Comparison of ENCODE assay signal across 21 cellular contexts in genomic region chr3:50304601-50305000, GRCh38. TPM values are rescaled to one million over a fixed set of nuclear protein-coding genes. Genes with fewer than 3 reads are reported as not detected.
DNase-seq lines count a peak whose midpoint lies in the region; ATAC-seq, FAIRE-seq and TF ChIP-seq lines count a peak whose summit lies in the region.
"Had no signal": no experiment of that assay in that cellular context is flagged by ENCODE, and none has a peak within 500 bp of the region (broad histone marks: within the 10 kb centered on the region; RNA-seq: fewer than 3 reads in every experiment).

No MANE protein-coding gene starts in this region.

- no peaks in the 10 kb centered on the region for H3K9me1 ChIP-seq in K562 (ENCODE audit: control insufficient read depth, insufficient read depth, low read length)

- ATAC-seq in K562 = no peak
- ATAC-seq: left cardiac atrium; natural killer cell treated with Interleukin-12 subunit alpha and Interleukin-12 subunit beta and Interleukin-15 and Interleukin-18, amount 100 ng/mL, for 72 hours had no signal

- peak overlapping the region; percentile 29 for H3K27ac Mint-ChIP-seq in activated T-cell treated with anti-CD3 and anti-CD28 coated beads, Interleukin-2, amount 50 U/mL, for 24 hours
- no peak overlapping the region for H3K27ac Mint-ChIP-seq in neural crest cell (ENCODE audit: unreplicated experiment)
- H3K27ac Mint-ChIP-seq in activated naive CD4-positive, alpha-beta T cell treated with anti-CD3 and anti-CD28 coated beads, Interleukin-2, amount 10 ng/mL, durations not matched to agents 7 days and 5 days = no peak overlapping the region
- H3K27ac Mint-ChIP-seq: mesothelial cell of epicardium; natural killer cell treated with Interleukin-12 subunit alpha and Interleukin-12 subunit beta and Interleukin-15 and Interleukin-18, amount 100 ng/mL, for 72 hours had no signal

- no peaks in the 10 kb centered on the region for H3K9me3 Mint-ChIP-seq in activated T-cell treated with anti-CD3 and anti-CD28 coated beads, Interleukin-2, amount 50 U/mL, for 24 hours
- H3K9me3 Mint-ChIP-seq in neural crest cell = no peaks in the 10 kb centered on the region
- H3K9me3 Mint-ChIP-seq in activated naive CD4-positive, alpha-beta T cell treated with anti-CD3 and anti-CD28 coated beads, Interleukin-2, amount 10 ng/mL, durations not matched to agents 7 days and 5 days = no peaks in the 10 kb centered on the region
- H3K9me3 Mint-ChIP-seq: mesothelial cell of epicardium; natural killer cell treated with Interleukin-12 subunit alpha and Interleukin-12 subunit beta and Interleukin-15 and Interleukin-18, amount 100 ng/mL, for 72 hours had no signal

- no peak overlapping the region for H2AFZ ChIP-seq in K562 (ENCODE audit: low read depth, low read length)

- peaks cover 30% of the 10 kb centered on the region for H3K79me2 ChIP-seq in K562 (ENCODE audit: control insufficient read depth, insufficient read depth, low read length)

- H3K9ac ChIP-seq in K562 (ENCODE audit: insufficient read depth in 1 of 2, low read depth in 2 of 2, low read length in 2 of 2) = peak overlapping the region in 1 of 2 experiments; percentile 71; a peak in 2 of 4 replicates

- no peak overlapping the region for H3K4me2 ChIP-seq in K562 (ENCODE audit: insufficient read depth, low read length)

- peak overlapping the region; percentile 24; the same call in 1 of the 3 replicates for H3K27ac ChIP-seq in K562 (ENCODE audit: extremely low read depth, low read depth, low read length)
- H3K27ac ChIP-seq: breast epithelium, C4-2B, HL-60, prostate gland had no signal

- TF ChIP-seq EP300 in K562 (IDR thresholded peaks at IDR 0.05; ENCODE audit: low read length) = no peak

- no peaks in the 10 kb centered on the region for H3K27me3 ChIP-seq in K562 (ENCODE audit: control insufficient read depth in 2 of 2, insufficient read depth in 2 of 2, low read length in 2 of 2)
- H3K27me3 ChIP-seq: breast epithelium had no signal

- no peaks in the 10 kb centered on the region for H4K20me1 ChIP-seq in K562 (replicated peaks; ENCODE audit: control insufficient read depth, insufficient read depth, low read length)

- H3K9me3 ChIP-seq in K562 (replicated peaks; ENCODE audit: control insufficient read depth, insufficient read depth, low read depth, low read length) = no peaks in the 10 kb centered on the region
- H3K9me3 ChIP-seq: prostate gland had no signal

- peaks cover 21% of the 10 kb centered on the region for H3K4me1 Mint-ChIP-seq in activated T-cell treated with anti-CD3 and anti-CD28 coated beads, Interleukin-2, amount 50 U/mL, for 24 hours (ENCODE audit: low read depth)
- peaks cover 17% of the 10 kb centered on the region for H3K4me1 Mint-ChIP-seq in neural crest cell
- peaks cover 18% of the 10 kb centered on the region for H3K4me1 Mint-ChIP-seq in activated naive CD4-positive, alpha-beta T cell treated with anti-CD3 and anti-CD28 coated beads, Interleukin-2, amount 10 ng/mL, durations not matched to agents 7 days and 5 days

- in situ Hi-C loops in K562 (cut with MboI) = no loop called here

- POLR2A ChIA-PET in K562 (lab: Yijun Ruan, JAX) = no interaction called here

- no peak overlapping the region for H3K4me3 ChIP-seq in K562
- H3K4me3 ChIP-seq in lower leg skin (ENCODE audit: low read depth, poor library complexity, severe bottlenecking) = no peak overlapping the region
- H3K4me3 ChIP-seq: breast epithelium, prostate gland had no signal

- peaks cover 8% of the 10 kb centered on the region; the same call in 2 of the 3 replicates for H3K36me3 ChIP-seq in K562 (ENCODE audit: control insufficient read depth, insufficient read depth, low read length)
- H3K36me3 ChIP-seq: breast epithelium, prostate gland had no signal

- TF ChIP-seq POLR2A in K562 (conservative IDR thresholded peaks at IDR 0.05) (no peak), lower leg skin (IDR thresholded peaks at IDR 0.05) (no peak)

- peaks cover 20 to 37% of the 10 kb centered on the region in 2 experiments; a peak in 4 of 5 replicates for H3K4me1 ChIP-seq in K562 (replicated peaks in 1 of 2; ENCODE audit: control insufficient read depth in 2 of 2, insufficient read depth in 2 of 2, low read length in 2 of 2)
- H3K4me1 ChIP-seq: prostate gland had no signal

- intact Hi-C loops in K562 (cut with micrococcal nuclease) (no loop called here), lower leg skin (cut with DNase I; ENCODE audit: low total_unique reads) (no loop called here)

- no peak overlapping the region for H3K4me3 Mint-ChIP-seq in activated T-cell treated with anti-CD3 and anti-CD28 coated beads, Interleukin-2, amount 50 U/mL, for 24 hours
- peak overlapping the region; percentile 72 for H3K4me3 Mint-ChIP-seq in neural crest cell
- H3K4me3 Mint-ChIP-seq in activated naive CD4-positive, alpha-beta T cell treated with anti-CD3 and anti-CD28 coated beads, Interleukin-2, amount 10 ng/mL, durations not matched to agents 7 days and 5 days = no peak overlapping the region
- H3K4me3 Mint-ChIP-seq: mesothelial cell of epicardium; natural killer cell treated with Interleukin-12 subunit alpha and Interleukin-12 subunit beta and Interleukin-15 and Interleukin-18, amount 100 ng/mL, for 72 hours had no signal

- no peak for DNase-seq in activated T-cell treated with anti-CD3 and anti-CD28 coated beads, Interleukin-2, amount 50 U/mL, for 24 hours
- no peak for DNase-seq in activated T-cell treated with anti-CD3 and anti-CD28 coated beads for 4 hours
- peak; percentile 57 for DNase-seq in HCEC 1CT
- no peak for DNase-seq in K562 (ENCODE audit: extremely low read depth in 1 of 4, low spot score in 3 of 4)
- no peak for DNase-seq in neural crest cell (ENCODE audit: low read depth, low spot score)
- DNase-seq in lower leg skin (ENCODE audit: low spot score in 2 of 2) = no peak
- DNase-seq in activated naive CD4-positive, alpha-beta T cell treated with anti-CD3 and anti-CD28 coated beads, Interleukin-2, amount 10 ng/mL, durations not matched to agents 7 days and 5 days = no peak
- no peak for DNase-seq in glomerular visceral epithelial cell (ENCODE audit: extremely low spot score)
- DNase-seq: activated CD4-positive, alpha-beta T cell treated with anti-CD3 and anti-CD28 coated beads, Interleukin-2, amount 50 U/mL, for 1 hour; cortex of kidney; left cardiac atrium; NCI-H1930; NCI-H446; RPMI8226 had no signal

- no peak for FAIRE-seq in K562 (lab: Jason Lieb, UNC)
- FAIRE-seq: TTC549 had no signal

- H3K36me3 Mint-ChIP-seq in activated T-cell treated with anti-CD3 and anti-CD28 coated beads, Interleukin-2, amount 50 U/mL, for 24 hours (ENCODE audit: low read depth) = peaks cover 9% of the 10 kb centered on the region
- peaks cover 7% of the 10 kb centered on the region for H3K36me3 Mint-ChIP-seq in neural crest cell (ENCODE audit: low read depth)
- peaks cover 1% of the 10 kb centered on the region for H3K36me3 Mint-ChIP-seq in activated naive CD4-positive, alpha-beta T cell treated with anti-CD3 and anti-CD28 coated beads, Interleukin-2, amount 10 ng/mL, durations not matched to agents 7 days and 5 days
- H3K36me3 Mint-ChIP-seq: natural killer cell treated with Interleukin-12 subunit alpha and Interleukin-12 subunit beta and Interleukin-15 and Interleukin-18, amount 100 ng/mL, for 72 hours had no signal

- H3K27me3 Mint-ChIP-seq in activated T-cell treated with anti-CD3 and anti-CD28 coated beads, Interleukin-2, amount 50 U/mL, for 24 hours = no peaks in the 10 kb centered on the region
- no peaks in the 10 kb centered on the region for H3K27me3 Mint-ChIP-seq in neural crest cell (ENCODE audit: low read depth)
- no peaks in the 10 kb centered on the region for H3K27me3 Mint-ChIP-seq in activated naive CD4-positive, alpha-beta T cell treated with anti-CD3 and anti-CD28 coated beads, Interleukin-2, amount 10 ng/mL, durations not matched to agents 7 days and 5 days
- H3K27me3 Mint-ChIP-seq: natural killer cell treated with Interleukin-12 subunit alpha and Interleukin-12 subunit beta and Interleukin-15 and Interleukin-18, amount 100 ng/mL, for 72 hours had no signal

- TF ChIP-seq CTCF in K562 (IDR thresholded peaks at IDR 0.05 in 2 of 3, conservative IDR thresholded peaks at IDR 0.05 in 1 of 3; ENCODE audit: insufficient read depth in 2 of 3, low read depth in 1 of 3, low read length in 3 of 3) = no peak
- TF ChIP-seq CTCF in neural crest cell (conservative IDR thresholded peaks at IDR 0.05) = no peak
- no peak for TF ChIP-seq CTCF in lower leg skin (IDR thresholded peaks at IDR 0.05)

- no TSS peak for BruUV-seq in K562 (replicated peaks; lab: Mats Ljungman, UMichigan)

- CTCF ChIA-PET in K562 (lab: Yijun Ruan, JAX; ENCODE audit: low intra/inter-chr PET ratio) = no interaction called here
- CTCF ChIA-PET in activated naive CD4-positive, alpha-beta T cell treated with anti-CD3 and anti-CD28 coated beads, Interleukin-2, amount 10 ng/mL, durations not matched to agents 7 days and 5 days (lab: Charles Lee) = interaction anchor here (2.1 to 3.8 kb wide), 2 partner anchors 10 to 20 kb away, joined by 5 to 13 read pairs; no protein-coding TSS in a partner anchor

- TF ChIP-seq RAD21 in K562 (CRISPR knock-in tag; conservative IDR thresholded peaks at IDR 0.05 in 1 of 2, IDR thresholded peaks at IDR 0.05 in 1 of 2) = no peak

RNA-seq across cellular contexts. Expression of gene HYAL1, which starts 1.2 kb away (rescaled TPM):
- total RNA-seq in K562 (2011; cell fraction: chromatin; rRNA removed; ENCODE audit: low replicate concordance) = 6.0 and 12.8 TPM in 2 replicates
- 15.3 and 15.9 TPM in 2 replicates for total RNA-seq in K562 (2011; cell fraction: nucleolus; rRNA removed)
- 11.7 and 12.2 TPM in 2 replicates for total RNA-seq in K562 (2011; cell fraction: nucleoplasm; rRNA removed)
- 5.4 and 8.0 TPM in 2 replicates for total RNA-seq in K562 (2014; rRNA removed)
- 2.9 and 3.3 TPM in 2 replicates for total RNA-seq in K562 (2014; rRNA removed; fragmentation: Illumina TruSeq; extraction: Trizol)
- 4.7 and 5.3 TPM in 2 replicates for total RNA-seq in K562 (2015; rRNA removed; fragmentation: Illumina TruSeq; extraction: Trizol)
- total RNA-seq in K562 (2021) = 8.3 and 8.4 TPM in 2 replicates
- 3.1 and 5.7 TPM in 2 replicates for polyA plus RNA-seq in K562 (2011; rRNA removed)
- polyA plus RNA-seq in K562 (2011; cell fraction: cytosol; rRNA removed) = 4.7 and 6.0 TPM in 2 replicates
- 7.4 and 8.4 TPM in 2 replicates for polyA plus RNA-seq in K562 (2011; cell fraction: nucleus; rRNA removed)
- polyA plus RNA-seq in K562 (2012) = 4.4 and 7.4 TPM in 2 replicates
- polyA plus RNA-seq in K562 (2014; fragmentation: Illumina TruSeq; extraction: Trizol) = 7.5 and 7.7 TPM in 2 replicates
- polyA plus RNA-seq in K562 (2014; fragmentation: Nextera tagmentation; extraction: Ambion mirVana) = 1 to 10 TPM; 1.4 to 1.6 TPM
- 7.9 and 8.5 TPM in 2 replicates for polyA plus RNA-seq in K562 (2014; rRNA removed)
- 3.6 and 4.0 TPM in 2 replicates for polyA minus RNA-seq in K562 (2011; rRNA and poly(A)+ RNA removed)
- 1.7 and 5.0 TPM in 2 replicates for polyA minus RNA-seq in K562 (2011; cell fraction: cytosol; rRNA and poly(A)+ RNA removed)
- polyA minus RNA-seq in K562 (2011; cell fraction: nucleus; rRNA and poly(A)+ RNA removed) = 3.1 and 9.3 TPM in 2 replicates
- total RNA-seq in neural crest cell = 2.0 and 2.5 TPM in 2 replicates
- 10 to 100 TPM; 16.7 to 35.5 (median 20.6) TPM for total RNA-seq in lower leg skin

RNA-seq across cellular contexts. Expression of gene HYAL3, which starts 5.4 kb away (rescaled TPM):
- 5.1 and 18.1 TPM in 2 replicates for total RNA-seq in K562 (2011; cell fraction: chromatin; rRNA removed; ENCODE audit: low replicate concordance)
- 10.5 and 12.3 TPM in 2 replicates for total RNA-seq in K562 (2011; cell fraction: nucleolus; rRNA removed)
- 6.0 and 7.5 TPM in 2 replicates for total RNA-seq in K562 (2011; cell fraction: nucleoplasm; rRNA removed)
- total RNA-seq in K562 (2014; rRNA removed) (6.8 and 12.8 TPM in 2 replicates), K562 (2014; rRNA removed; fragmentation: Illumina TruSeq; extraction: Trizol) (2.1 and 2.4 TPM in 2 replicates), K562 (2015; rRNA removed; fragmentation: Illumina TruSeq; extraction: Trizol) (8.3 and 9.1 TPM in 2 replicates), K562 (2021) (7.0 and 9.8 TPM in 2 replicates), neural crest cell (2.9 and 4.4 TPM in 2 replicates), lower leg skin (1 to 10 TPM; 1.9 to 4.1 (median 2.6) TPM)
- polyA plus RNA-seq in K562 (2011; rRNA removed) (5.4 and 6.8 TPM in 2 replicates), K562 (2014; fragmentation: Illumina TruSeq; extraction: Trizol) (9.1 and 9.8 TPM in 2 replicates), K562 (2014; fragmentation: Nextera tagmentation; extraction: Ambion mirVana) (1 to 10 TPM in 1 of 2 experiments, under 1 TPM in 1; 0.38 to 1.0 TPM), K562 (2014; rRNA removed) (9.0 and 16.5 TPM in 2 replicates)
- polyA plus RNA-seq in K562 (2011; cell fraction: cytosol; rRNA removed) = 10.7 and 28.9 TPM in 2 replicates
- polyA plus RNA-seq in K562 (2011; cell fraction: nucleus; rRNA removed) = 11.9 and 20.3 TPM in 2 replicates
- polyA plus RNA-seq in K562 (2012) = 8.0 and 13.8 TPM in 2 replicates
- 1.7 and 2.9 TPM in 2 replicates for polyA minus RNA-seq in K562 (2011; rRNA and poly(A)+ RNA removed)
- 3.8 and 4.4 TPM in 2 replicates for polyA minus RNA-seq in K562 (2011; cell fraction: cytosol; rRNA and poly(A)+ RNA removed)
- 5.4 and 6.2 TPM in 2 replicates for polyA minus RNA-seq in K562 (2011; cell fraction: nucleus; rRNA and poly(A)+ RNA removed)

RNA-seq across cellular contexts. Expression of gene NAA80, which starts 5.4 kb away (rescaled TPM):
- 16.2 and 63.0 TPM in 2 replicates for total RNA-seq in K562 (2011; cell fraction: chromatin; rRNA removed; ENCODE audit: low replicate concordance)
- total RNA-seq in K562 (2011; cell fraction: nucleolus; rRNA removed) = 43.6 and 46.5 TPM in 2 replicates
- 23.6 and 28.2 TPM in 2 replicates for total RNA-seq in K562 (2011; cell fraction: nucleoplasm; rRNA removed)
- total RNA-seq in K562 (2014; rRNA removed) = 12.8 and 19.6 TPM in 2 replicates
- 3.6 and 4.5 TPM in 2 replicates for total RNA-seq in K562 (2014; rRNA removed; fragmentation: Illumina TruSeq; extraction: Trizol)
- 7.7 and 8.4 TPM in 2 replicates for total RNA-seq in K562 (2015; rRNA removed; fragmentation: Illumina TruSeq; extraction: Trizol)
- total RNA-seq in K562 (2021) = 17.1 and 20.8 TPM in 2 replicates
- 8.6 and 21.4 TPM in 2 replicates for polyA plus RNA-seq in K562 (2011; rRNA removed)
- polyA plus RNA-seq in K562 (2011; cell fraction: cytosol; rRNA removed) = 18.4 and 19.8 TPM in 2 replicates
- 94.4 and 123 TPM in 2 replicates for polyA plus RNA-seq in K562 (2011; cell fraction: nucleus; rRNA removed)
- 14.0 and 25.1 TPM in 2 replicates for polyA plus RNA-seq in K562 (2012)
- polyA plus RNA-seq in K562 (2014; fragmentation: Illumina TruSeq; extraction: Trizol) = 18.1 and 23.5 TPM in 2 replicates
- 1 to 10 TPM in 1 of 2 experiments, under 1 TPM in 1; 0.82 to 1.7 TPM for polyA plus RNA-seq in K562 (2014; fragmentation: Nextera tagmentation; extraction: Ambion mirVana)
- 13.6 and 24.0 TPM in 2 replicates for polyA plus RNA-seq in K562 (2014; rRNA removed)
- 7.3 and 8.6 TPM in 2 replicates for polyA minus RNA-seq in K562 (2011; rRNA and poly(A)+ RNA removed)
- 5.2 and 5.9 TPM in 2 replicates for polyA minus RNA-seq in K562 (2011; cell fraction: cytosol; rRNA and poly(A)+ RNA removed)
- 27.1 and 33.3 TPM in 2 replicates for polyA minus RNA-seq in K562 (2011; cell fraction: nucleus; rRNA and poly(A)+ RNA removed)
- total RNA-seq in neural crest cell = 9.7 and 10.7 TPM in 2 replicates
- 10 to 100 TPM; 12.4 to 19.4 (median 15.1) TPM for total RNA-seq in lower leg skin

RNA-seq across cellular contexts. Expression of gene IFRD2, which starts 12.4 kb away (rescaled TPM):
- total RNA-seq in K562 (2011; cell fraction: chromatin; rRNA removed; ENCODE audit: low replicate concordance) = 134 and 435 TPM in 2 replicates
- 318 and 350 TPM in 2 replicates for total RNA-seq in K562 (2011; cell fraction: nucleolus; rRNA removed)
- 152 and 197 TPM in 2 replicates for total RNA-seq in K562 (2011; cell fraction: nucleoplasm; rRNA removed)
- total RNA-seq in K562 (2014; rRNA removed) (75.1 and 91.2 TPM in 2 replicates), K562 (2014; rRNA removed; fragmentation: Illumina TruSeq; extraction: Trizol) (31.2 and 42.6 TPM in 2 replicates), K562 (2015; rRNA removed; fragmentation: Illumina TruSeq; extraction: Trizol) (54.4 and 57.2 TPM in 2 replicates), K562 (2021) (115 and 116 TPM in 2 replicates), neural crest cell (69.2 and 77.1 TPM in 2 replicates), lower leg skin (10 to 100 TPM; 32.9 to 69.0 (median 39.8) TPM)
- polyA plus RNA-seq in K562 (2011; rRNA removed) (44.6 and 56.2 TPM in 2 replicates), K562 (2014; fragmentation: Illumina TruSeq; extraction: Trizol) (52.8 and 58.1 TPM in 2 replicates), K562 (2014; fragmentation: Nextera tagmentation; extraction: Ambion mirVana) (10 to 100 TPM; 30.5 to 41.0 TPM), K562 (2014; rRNA removed) (79.9 and 91.5 TPM in 2 replicates)
- polyA plus RNA-seq in K562 (2011; cell fraction: cytosol; rRNA removed) = 47.8 and 103 TPM in 2 replicates
- 475 and 549 TPM in 2 replicates for polyA plus RNA-seq in K562 (2011; cell fraction: nucleus; rRNA removed)
- polyA plus RNA-seq in K562 (2012) = 69.2 and 72.6 TPM in 2 replicates
- 20.2 and 31.4 TPM in 2 replicates for polyA minus RNA-seq in K562 (2011; rRNA and poly(A)+ RNA removed)
- 26.1 and 29.9 TPM in 2 replicates for polyA minus RNA-seq in K562 (2011; cell fraction: cytosol; rRNA and poly(A)+ RNA removed)
- polyA minus RNA-seq in K562 (2011; cell fraction: nucleus; rRNA and poly(A)+ RNA removed) = 118 and 130 TPM in 2 replicates

RNA-seq across cellular contexts. Expression of gene HYAL2, which starts 17.9 kb away (rescaled TPM):
- total RNA-seq in K562 (2011; cell fraction: chromatin; rRNA removed; ENCODE audit: low replicate concordance) = 8.0 and 38.1 TPM in 2 replicates
- 51.5 and 52.6 TPM in 2 replicates for total RNA-seq in K562 (2011; cell fraction: nucleolus; rRNA removed)
- 19.1 and 27.8 TPM in 2 replicates for total RNA-seq in K562 (2011; cell fraction: nucleoplasm; rRNA removed)
- total RNA-seq in K562 (2014; rRNA removed) (18.4 and 22.7 TPM in 2 replicates), K562 (2014; rRNA removed; fragmentation: Illumina TruSeq; extraction: Trizol) (3.1 and 4.0 TPM in 2 replicates), K562 (2015; rRNA removed; fragmentation: Illumina TruSeq; extraction: Trizol) (11.2 and 11.4 TPM in 2 replicates), K562 (2021) (12.4 and 13.3 TPM in 2 replicates), neural crest cell (73.0 and 78.0 TPM in 2 replicates), lower leg skin (10 to 100 TPM; 44.1 to 95.7 (median 72.9) TPM)
- polyA plus RNA-seq in K562 (2011; rRNA removed) (13.4 and 18.8 TPM in 2 replicates), K562 (2014; fragmentation: Illumina TruSeq; extraction: Trizol) (10.2 and 13.1 TPM in 2 replicates), K562 (2014; fragmentation: Nextera tagmentation; extraction: Ambion mirVana) (under 1 TPM in 1 of 2 experiments, not detected in 1; 0.36 TPM), K562 (2014; rRNA removed) (11.4 and 19.4 TPM in 2 replicates)
- 24.8 and 51.5 TPM in 2 replicates for polyA plus RNA-seq in K562 (2011; cell fraction: cytosol; rRNA removed)
- 18.0 and 26.1 TPM in 2 replicates for polyA plus RNA-seq in K562 (2011; cell fraction: nucleus; rRNA removed)
- 10.3 and 10.6 TPM in 2 replicates for polyA plus RNA-seq in K562 (2012)
- polyA minus RNA-seq in K562 (2011; rRNA and poly(A)+ RNA removed) = 9.3 and 12.8 TPM in 2 replicates
- 13.1 and 14.7 TPM in 2 replicates for polyA minus RNA-seq in K562 (2011; cell fraction: cytosol; rRNA and poly(A)+ RNA removed)
- 14.7 and 16.8 TPM in 2 replicates for polyA minus RNA-seq in K562 (2011; cell fraction: nucleus; rRNA and poly(A)+ RNA removed)
